Comparison of ENCODE assay signal across 8 cellular contexts in the genomic region with DNA sequence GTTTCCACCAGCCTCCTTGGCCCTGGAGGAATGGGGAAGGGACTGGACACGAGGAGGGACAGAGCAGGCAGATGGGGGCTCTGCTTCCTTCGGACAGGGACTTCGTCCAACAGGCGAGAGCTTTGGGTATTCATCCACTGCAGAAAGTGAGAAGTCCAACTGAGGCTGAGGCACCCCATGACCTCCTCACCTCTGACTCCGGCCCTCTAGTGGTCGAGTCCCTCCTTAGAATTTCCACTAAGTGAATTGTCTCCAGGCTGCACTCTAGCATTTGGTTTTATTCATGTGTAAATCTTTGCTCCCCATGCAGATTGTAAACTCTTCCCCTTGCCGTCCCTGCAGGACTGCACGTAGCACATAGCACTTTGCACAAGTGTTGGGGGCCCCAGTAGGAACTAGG. TPM values are rescaled to one million over a fixed set of nuclear protein-coding genes. Genes with fewer than 3 reads are reported as not detected.
DNase-seq lines count a peak whose midpoint lies in the region; ATAC-seq and TF ChIP-seq lines count a peak whose summit lies in the region.

No MANE protein-coding gene starts in this region.

- ATAC-seq in HG03039 (IDR thresholded peaks at IDR 0.05; ENCODE audit: unreplicated experiment) (no peak), HG03095 (IDR thresholded peaks at IDR 0.05; ENCODE audit: unreplicated experiment) (no peak), GM21576 (IDR thresholded peaks at IDR 0.05; ENCODE audit: unreplicated experiment) (no peak)

- H3K4me3 ChIP-seq in hepatocyte (no peak overlapping the region), tibial nerve (no peak overlapping the region)

- H4K20me1 ChIP-seq in hepatocyte (ENCODE audit: insufficient read depth, poor library complexity, severe bottlenecking): peaks cover 50% of the 10 kb centered on the region

- H3K36me3 ChIP-seq in hepatocyte (replicated peaks; ENCODE audit: insufficient read depth, low read depth): no peaks in the 10 kb centered on the region
- H3K36me3 ChIP-seq in tibial nerve: peaks cover 0 to 47% (median 0%) of the 10 kb centered on the region in 3 donors

- DNase-seq in activated effector memory CD4-positive, alpha-beta T cell treated with anti-CD3 and anti-CD28 coated beads, Interleukin-2, amount 50 U/mL, for 16 hours: peak; percentile 77
- no peak for DNase-seq in activated effector memory CD4-positive, alpha-beta T cell treated with Interleukin-2 at 50 U/mL for 16 hours
- peak; percentile 57 for DNase-seq in activated CD4-positive, alpha-beta T cell treated with anti-CD3 and anti-CD28 coated beads for 48 hours
- DNase-seq in hepatocyte (ENCODE audit: low spot score) (no peak), tibial nerve (ENCODE audit: low spot score in 2 of 2) (no peak)

- no peak for TF ChIP-seq POLR2A in tibial nerve (IDR thresholded peaks at IDR 0.05)

- H3K4me1 ChIP-seq in hepatocyte (ENCODE audit: insufficient read depth): no peaks in the 10 kb centered on the region
- H3K4me1 ChIP-seq in tibial nerve: peaks cover 0 to 75% (median 17%) of the 10 kb centered on the region in 4 donors

- no peak for TF ChIP-seq EP300 in tibial nerve (IDR thresholded peaks at IDR 0.05)

- 58% methylated on average over 8 of the region's 8 CpGs for WGBS in hepatocyte (ENCODE audit: low lambda C conversion rate, missing lambda C conversion rate)
- 55 to 65% methylated on average over 8 of the region's 8 CpGs for WGBS in tibial nerve, 2 donors

- H3K27me3 ChIP-seq in hepatocyte: no peaks in the 10 kb centered on the region
- H3K27me3 ChIP-seq in tibial nerve: no peaks in the 10 kb centered on the region

- H3K27ac ChIP-seq in hepatocyte: no peak overlapping the region
- peak overlapping the region; percentile 41 to 87 (median 70) for H3K27ac ChIP-seq in tibial nerve

- H3K9me3 ChIP-seq in hepatocyte (ENCODE audit: low read depth) (no peaks in the 10 kb centered on the region), tibial nerve (peaks cover 0 to 11% (median 4%) of the 10 kb centered on the region in 4 donors)

- peak; percentile 10 for TF ChIP-seq CTCF in hepatocyte (IDR thresholded peaks at IDR 0.05; ENCODE audit: poor library complexity)
- TF ChIP-seq CTCF in tibial nerve (IDR thresholded peaks at IDR 0.05): peak in 3 of 5 experiments; percentile 8 to 33 (median 12)

- H2AFZ ChIP-seq in hepatocyte: no peak overlapping the region

- no peaks in the 10 kb centered on the region for H3K9me2 ChIP-seq in hepatocyte (replicated peaks; ENCODE audit: insufficient read depth)

- peaks cover 74% of the 10 kb centered on the region for H3K79me2 ChIP-seq in hepatocyte

- H3K4me2 ChIP-seq in hepatocyte: no peak overlapping the region

RNA-seq across cellular contexts. Expression of a gene that starts 12.6 kb away (rescaled TPM):
- total RNA-seq in hepatocyte (3.7 and 4.4 TPM in 2 replicates), tibial nerve (1 to 10 TPM; 1.8 to 9.0 (median 3.9) TPM)
- polyA plus RNA-seq in hepatocyte: 4.7 and 6.7 TPM in 2 replicates

RNA-seq across cellular contexts. Expression of a gene that starts 12.7 kb away (rescaled TPM):
- total RNA-seq in hepatocyte: 69.9 and 75.2 TPM in 2 replicates
- polyA plus RNA-seq in hepatocyte: 46.7 and 52.0 TPM in 2 replicates
- 100 to 1,000 TPM; 116 to 149 (median 127) TPM for total RNA-seq in tibial nerve

Comparison
In these comparisons a context has a peak if more than half of its experiments do, and no peak if none do; other contexts are left out.
1. DNase-seq: peak in activated effector memory CD4-positive, alpha-beta T cell treated with anti-CD3 and anti-CD28 coated beads, Interleukin-2, amount 50 U/mL, for 16 hours (single experiment) and activated CD4-positive, alpha-beta T cell treated with anti-CD3 and anti-CD28 coated beads for 48 hours (single experiment); none in activated effector memory CD4-positive, alpha-beta T cell treated with Interleukin-2 at 50 U/mL for 16 hours (single experiment), hepatocyte (single experiment) and tibial nerve (0 of 2).